16 cellular contexts compared by ENCODE assay signal in the genomic region with DNA sequence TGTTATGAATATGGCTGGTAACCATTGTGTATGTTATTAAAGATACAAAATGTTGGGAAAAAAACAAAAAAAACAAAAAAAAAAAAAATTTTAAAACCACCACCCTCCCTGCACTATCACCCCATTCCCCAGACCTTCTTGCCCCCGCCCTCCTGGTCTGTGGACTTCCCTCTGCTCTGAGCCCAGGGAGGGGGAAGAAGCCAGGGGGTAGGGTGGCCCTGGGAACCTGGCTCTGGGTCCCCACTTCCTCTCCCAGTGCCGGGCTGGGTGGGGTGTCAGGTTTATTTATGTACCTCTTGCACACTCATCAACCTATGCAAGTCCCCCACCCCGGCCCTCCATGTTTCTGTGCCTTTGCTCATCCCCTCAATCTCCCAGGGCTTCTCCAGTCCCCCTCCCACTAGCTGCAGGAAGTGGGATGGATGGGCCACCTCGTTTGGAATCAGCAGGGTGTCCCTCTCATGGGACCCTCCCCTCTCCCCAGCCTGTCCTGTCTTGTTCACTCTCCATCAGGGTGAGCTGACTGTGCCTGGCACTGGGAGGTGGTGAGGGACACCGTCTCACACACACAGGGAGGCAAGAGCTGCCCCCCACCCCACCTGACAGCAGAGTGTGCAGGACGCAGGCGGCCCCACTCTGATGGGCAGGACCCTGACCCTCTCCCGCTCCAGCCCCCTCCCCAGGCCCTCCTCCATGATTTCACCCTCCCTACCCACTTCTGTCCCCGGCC. TPM values are rescaled to one million over a fixed set of nuclear protein-coding genes. Genes with fewer than 3 reads are reported as not detected.
DNase-seq lines count a peak whose midpoint lies in the region; ATAC-seq and TF ChIP-seq lines count a peak whose summit lies in the region.
"Had no signal": no experiment of that assay in that cellular context is flagged by ENCODE, and none has a peak within 500 bp of the region (broad histone marks: within the 10 kb centered on the region; RNA-seq: fewer than 3 reads in every experiment).

No MANE protein-coding gene starts in this region.

- H3K36me3 ChIP-seq in HEK293 (ENCODE audit: control insufficient read depth in 2 of 2, insufficient read depth in 1 of 2, low read length in 2 of 2) (peaks cover 96 to 97% of the 10 kb centered on the region in 2 experiments), adipocyte (ENCODE audit: control insufficient read depth, insufficient read depth, low read length, severe bottlenecking) (peaks cover 91% of the 10 kb centered on the region), mesodermal cell (ENCODE audit: control insufficient read depth, insufficient read depth, low read length) (peaks cover 94% of the 10 kb centered on the region)

- no peak overlapping the region for H3K4me3 ChIP-seq in HEK293 (ENCODE audit: low read depth, low read length)
- H3K4me3 ChIP-seq in adipocyte (ENCODE audit: low read length) = no peak overlapping the region
- no peak overlapping the region for H3K4me3 ChIP-seq in mesodermal cell (ENCODE audit: extremely low read depth, insufficient read depth, low read length, poor library complexity, severe bottlenecking)
- H3K4me3 ChIP-seq: prostate gland, SJSA1 had no signal

- H3K4me1 ChIP-seq in HEK293 (ENCODE audit: control insufficient read depth, insufficient read depth, low read length) (peaks cover 14% of the 10 kb centered on the region), adipocyte (ENCODE audit: control insufficient read depth, insufficient read depth, low read length) (peaks cover 17% of the 10 kb centered on the region), mesodermal cell (ENCODE audit: control insufficient read depth, insufficient read depth, low read length, poor library complexity, severe bottlenecking) (peaks cover 10% of the 10 kb centered on the region)

- 67 to 100% methylated on average over 1 of the region's 9 CpGs for WGBS in mesodermal cell (ENCODE audit: insufficient coverage in 2 of 2), 2 experiments

- no peaks in the 10 kb centered on the region for H3K27me3 Mint-ChIP-seq in CD4-positive, alpha-beta T cell

- POLR2A ChIA-PET in CD4-positive, alpha-beta T cell (lab: Charles Lee) = no interaction called here
- POLR2A ChIA-PET in HEK293 (lab: Yijun Ruan, JAX) = interaction anchor here (0.6 to 2.1 kb wide), 6 partner anchors 9 to 180 kb away, joined by 3 to 9 read pairs (median 5); a partner anchor contains a TSS

- intact Hi-C loops in CD4-positive, alpha-beta T cell (cut with DNase I, micrococcal nuclease) = no loop called here

- H3K27ac Mint-ChIP-seq in CD4-positive, alpha-beta T cell = peak overlapping the region; percentile 55

- no peak overlapping the region for H3K27ac ChIP-seq in CD4-positive, alpha-beta T cell (ENCODE audit: low read depth, low read length)
- H3K27ac ChIP-seq in HEK293 (ENCODE audit: extremely low read depth, low read depth, low read length) (peak overlapping the region; percentile 11), mesodermal cell (ENCODE audit: low read depth, low read length, severe bottlenecking) (peak overlapping the region; percentile 16)
- H3K27ac ChIP-seq: prostate gland, SJSA1 had no signal

- no peak for DNase-seq in CD4-positive, alpha-beta T cell
- DNase-seq in adipocyte (ENCODE audit: low read depth) (no peak), NCI-H187 (lab: John Stamatoyannopoulos, UW) (no peak), NCI-H2171 (lab: John Stamatoyannopoulos, UW) (no peak)
- DNase-seq: activated CD4-positive, alpha-beta T cell treated with anti-CD3 and anti-CD28 coated beads, Interleukin-2, amount 50 U/mL, for 48 hours; activated naive CD4-positive, alpha-beta T cell; CD8-positive, alpha-beta memory T cell; glutamatergic neuron; islet precursor cell; NCI-H1092 treated with DMSO at 0.1 percent for 48 hours; NCI-H345 had no signal

- peaks cover 89% of the 10 kb centered on the region for H3K36me3 Mint-ChIP-seq in CD4-positive, alpha-beta T cell (ENCODE audit: low read depth)

- H3K9me3 ChIP-seq in CD4-positive, alpha-beta T cell (ENCODE audit: control insufficient read depth, low read length) = no peaks in the 10 kb centered on the region
- no peaks in the 10 kb centered on the region for H3K9me3 ChIP-seq in HEK293 (ENCODE audit: control insufficient read depth, insufficient read depth, low read depth, low read length)
- H3K9me3 ChIP-seq in adipocyte (ENCODE audit: control insufficient read depth, low read length) = no peaks in the 10 kb centered on the region
- H3K9me3 ChIP-seq in mesodermal cell (ENCODE audit: control insufficient read depth, low read length) = no peaks in the 10 kb centered on the region
- H3K9me3 ChIP-seq: prostate gland, SJSA1 had no signal

- no peak overlapping the region for H3K4me3 Mint-ChIP-seq in CD4-positive, alpha-beta T cell
- H3K4me3 Mint-ChIP-seq: CD8-positive, alpha-beta memory T cell had no signal

- H3K4me1 Mint-ChIP-seq in CD4-positive, alpha-beta T cell (ENCODE audit: low read depth) = peaks cover 1% of the 10 kb centered on the region

- H3K9ac ChIP-seq in adipocyte (ENCODE audit: low read length) = peak overlapping the region; percentile 32

- CTCF ChIA-PET in CD4-positive, alpha-beta T cell (lab: Charles Lee) = no interaction called here
- CTCF ChIA-PET in HEK293 (lab: Yijun Ruan, JAX) = interaction anchor here (0.8 to 1.0 kb wide), 2 partner anchors 13 to 342 kb away, joined by 3 read pairs; no protein-coding TSS in a partner anchor

- no peak for TF ChIP-seq CTCF in CD4-positive, alpha-beta T cell (IDR thresholded peaks at IDR 0.05)
- TF ChIP-seq CTCF in HEK293 (tag by site-specific recombination; IDR thresholded peaks at IDR 0.05) = no peak

- no peaks in the 10 kb centered on the region for H3K27me3 ChIP-seq in CD4-positive, alpha-beta T cell (ENCODE audit: control insufficient read depth, insufficient read depth, low read length)
- no peaks in the 10 kb centered on the region for H3K27me3 ChIP-seq in adipocyte (replicated peaks; ENCODE audit: control insufficient read depth, insufficient read depth, low read length)
- H3K27me3 ChIP-seq: SJSA1 had no signal

- ATAC-seq in CD4-positive, alpha-beta T cell (ENCODE audit: poor library complexity) = no peak
- no peak for ATAC-seq in GM18909 (IDR thresholded peaks at IDR 0.05; ENCODE audit: poor library complexity, unreplicated experiment)

- no peaks in the 10 kb centered on the region for H3K9me3 Mint-ChIP-seq in CD4-positive, alpha-beta T cell
- H3K9me3 Mint-ChIP-seq: CD8-positive, alpha-beta memory T cell had no signal

TF ChIP-seq in HEK293, 187 proteins besides CTCF, POLR2A, EP300 and RAD21 (continues in another document):
- TF ChIP-seq, protein P1, sequence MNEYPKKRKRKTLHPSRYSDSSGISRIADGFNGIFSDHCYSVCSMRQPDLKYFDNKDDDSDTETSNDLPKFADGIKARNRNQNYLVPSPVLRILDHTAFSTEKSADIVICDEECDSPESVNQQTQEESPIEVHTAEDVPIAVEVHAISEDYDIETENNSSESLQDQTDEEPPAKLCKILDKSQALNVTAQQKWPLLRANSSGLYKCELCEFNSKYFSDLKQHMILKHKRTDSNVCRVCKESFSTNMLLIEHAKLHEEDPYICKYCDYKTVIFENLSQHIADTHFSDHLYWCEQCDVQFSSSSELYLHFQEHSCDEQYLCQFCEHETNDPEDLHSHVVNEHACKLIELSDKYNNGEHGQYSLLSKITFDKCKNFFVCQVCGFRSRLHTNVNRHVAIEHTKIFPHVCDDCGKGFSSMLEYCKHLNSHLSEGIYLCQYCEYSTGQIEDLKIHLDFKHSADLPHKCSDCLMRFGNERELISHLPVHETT (tag by site-specific recombination; IDR thresholded peaks at IDR 0.05) = no peak
- TF ChIP-seq ZNF514 (tag by site-specific recombination; IDR thresholded peaks at IDR 0.05) (no peak), ZNF169 (tag by site-specific recombination; IDR thresholded peaks at IDR 0.05) (no peak), FEZF1 (tag by site-specific recombination; IDR thresholded peaks at IDR 0.05) (no peak), ZNF830 (tag by site-specific recombination; IDR thresholded peaks at IDR 0.05; ENCODE audit: low read depth) (no peak), ZNF837 (tag by site-specific recombination; IDR thresholded peaks at IDR 0.05) (no peak)
- TF ChIP-seq, protein P2, sequence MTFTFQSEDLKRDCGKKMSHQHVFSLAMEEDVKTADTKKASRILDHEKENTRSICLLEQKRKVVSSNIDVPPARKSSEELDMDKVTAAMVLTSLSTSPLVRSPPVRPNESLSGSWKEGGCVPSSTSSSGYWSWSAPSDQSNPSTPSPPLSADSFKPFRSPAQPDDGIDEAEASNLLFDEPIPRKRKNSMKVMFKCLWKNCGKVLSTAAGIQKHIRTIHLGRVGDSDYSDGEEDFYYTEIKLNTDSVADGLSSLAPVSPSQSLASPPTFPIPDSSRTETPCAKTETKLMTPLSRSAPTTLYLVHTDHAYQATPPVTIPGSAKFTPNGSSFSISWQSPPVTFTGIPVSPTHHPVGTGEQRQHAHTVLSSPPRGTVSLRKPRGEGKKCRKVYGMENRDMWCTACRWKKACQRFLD (tag by site-specific recombination; IDR thresholded peaks at IDR 0.05) = no peak
- TF ChIP-seq, protein P3, sequence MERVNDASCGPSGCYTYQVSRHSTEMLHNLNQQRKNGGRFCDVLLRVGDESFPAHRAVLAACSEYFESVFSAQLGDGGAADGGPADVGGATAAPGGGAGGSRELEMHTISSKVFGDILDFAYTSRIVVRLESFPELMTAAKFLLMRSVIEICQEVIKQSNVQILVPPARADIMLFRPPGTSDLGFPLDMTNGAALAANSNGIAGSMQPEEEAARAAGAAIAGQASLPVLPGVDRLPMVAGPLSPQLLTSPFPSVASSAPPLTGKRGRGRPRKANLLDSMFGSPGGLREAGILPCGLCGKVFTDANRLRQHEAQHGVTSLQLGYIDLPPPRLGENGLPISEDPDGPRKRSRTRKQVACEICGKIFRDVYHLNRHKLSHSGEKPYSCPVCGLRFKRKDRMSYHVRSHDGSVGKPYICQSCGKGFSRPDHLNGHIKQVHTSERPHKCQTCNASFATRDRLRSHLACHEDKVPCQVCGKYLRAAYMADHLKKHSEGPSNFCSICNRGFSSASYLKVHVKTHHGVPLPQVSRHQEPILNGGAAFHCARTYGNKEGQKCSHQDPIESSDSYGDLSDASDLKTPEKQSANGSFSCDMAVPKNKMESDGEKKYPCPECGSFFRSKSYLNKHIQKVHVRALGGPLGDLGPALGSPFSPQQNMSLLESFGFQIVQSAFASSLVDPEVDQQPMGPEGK (tag by site-specific recombination; IDR thresholded peaks at IDR 0.05) = peak; percentile 33

RNA-seq across cellular contexts. Expression of a gene that starts 5.9 kb away (rescaled TPM):
- 100 to 1,000 TPM in 1 of 2 experiments, 10 to 100 TPM in 1; 99.6 to 101 TPM for total RNA-seq in CD4-positive, alpha-beta T cell
- polyA plus RNA-seq in mesodermal cell (2013, experiment 1 of 2) = 41.8 TPM
- polyA plus RNA-seq in mesodermal cell (2013, experiment 2 of 2) = 46.1 TPM

RNA-seq across cellular contexts. Expression of a gene that starts 6.2 kb away (rescaled TPM):
- 10 to 100 TPM; 45.0 to 46.1 TPM for total RNA-seq in CD4-positive, alpha-beta T cell
- 20.7 TPM for polyA plus RNA-seq in mesodermal cell (2013, experiment 1 of 2)
- polyA plus RNA-seq in mesodermal cell (2013, experiment 2 of 2) = 17.8 TPM

RNA-seq across cellular contexts. Expression of a gene that starts 21.6 kb away (rescaled TPM):
- 1,000 to 10,000 TPM; 1,278 to 1,362 TPM for total RNA-seq in CD4-positive, alpha-beta T cell
- polyA plus RNA-seq in mesodermal cell (2013, experiment 1 of 2) = 19.8 TPM
- polyA plus RNA-seq in mesodermal cell (2013, experiment 2 of 2) = 13.8 TPM

RNA-seq across cellular contexts. Expression of a gene that starts 27.5 kb away (rescaled TPM):
- 10 to 100 TPM; 80.6 to 81.4 TPM for total RNA-seq in CD4-positive, alpha-beta T cell
- polyA plus RNA-seq in mesodermal cell (2013, experiment 1 of 2) = 49.7 TPM
- 42.2 TPM for polyA plus RNA-seq in mesodermal cell (2013, experiment 2 of 2)

RNA-seq across cellular contexts. Expression of a gene that starts 42.8 kb away (rescaled TPM):
- 10 to 100 TPM; 65.0 to 66.9 TPM for total RNA-seq in CD4-positive, alpha-beta T cell
- polyA plus RNA-seq in mesodermal cell (2013, experiment 1 of 2) = 128 TPM
- 95.1 TPM for polyA plus RNA-seq in mesodermal cell (2013, experiment 2 of 2)
